ENCODE assay signal across 17 cellular contexts in the genomic region with DNA sequence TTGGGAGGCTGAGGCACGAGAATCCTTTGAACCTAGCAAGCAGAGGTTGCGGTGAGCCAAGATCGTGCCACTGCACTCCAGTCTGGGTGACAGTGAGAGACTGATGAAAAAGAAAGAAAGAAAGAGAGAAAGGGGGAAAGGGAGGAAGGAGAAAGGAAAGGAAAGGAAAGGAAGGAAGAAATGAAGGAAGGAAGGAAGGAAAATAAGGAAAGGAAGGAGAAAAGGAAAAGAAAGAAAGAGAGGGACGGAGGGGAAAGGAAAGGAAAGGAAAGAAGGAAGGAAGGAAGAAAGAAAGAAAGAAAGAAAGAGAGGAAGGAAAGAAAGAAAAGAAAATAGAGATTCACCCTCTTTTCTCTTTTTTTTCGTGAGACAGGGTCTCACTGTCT. TPM values are rescaled to one million over a fixed set of nuclear protein-coding genes. Genes with fewer than 3 reads are reported as not detected.
DNase-seq lines count a peak whose midpoint lies in the region; ATAC-seq and TF ChIP-seq lines count a peak whose summit lies in the region.
"Had no signal": no experiment of that assay in that cellular context is flagged by ENCODE, and none has a peak within 500 bp of the region (broad histone marks: within the 10 kb centered on the region; RNA-seq: fewer than 3 reads in every experiment).

No MANE protein-coding gene starts in this region.

- H3K4me2 ChIP-seq in BLaER1: peak overlapping the region; percentile 67
- H3K4me2 ChIP-seq: neural progenitor cell had no signal

- CTCF ChIA-PET in CD4-positive, alpha-beta T cell (lab: Charles Lee): interaction anchor here (0.9 to 4.6 kb wide), 3 partner anchors 8 to 24 kb away, joined by 4 to 47 read pairs (median 21); a partner anchor contains a TSS
- CTCF ChIA-PET in activated CD8-positive, alpha-beta T cell treated with anti-CD3 and anti-CD28 coated beads for 36 hours (lab: Charles Lee): interaction anchor here (1.3 to 22.7 kb wide), 3 partner anchors 8 to 50 kb away, joined by 3 to 587 read pairs (median 5); a partner anchor contains a TSS

- peaks cover 60% of the 10 kb centered on the region for H3K4me1 Mint-ChIP-seq in CD4-positive, alpha-beta T cell (ENCODE audit: low read depth)
- peaks cover 79% of the 10 kb centered on the region for H3K4me1 Mint-ChIP-seq in activated CD8-positive, alpha-beta T cell treated with anti-CD3 and anti-CD28 coated beads for 36 hours (ENCODE audit: low read depth)
- H3K4me1 Mint-ChIP-seq in memory B cell (peaks cover 47% of the 10 kb centered on the region), nephron progenitor cell (peaks cover 12% of the 10 kb centered on the region)

- POLR2A ChIA-PET in CD4-positive, alpha-beta T cell (lab: Charles Lee): interaction anchor here (0.6 to 1.3 kb wide), 3 partner anchors 16 to 26 kb away, joined by 3 to 6 read pairs (median 5); a partner anchor contains a TSS
- POLR2A ChIA-PET in activated CD8-positive, alpha-beta T cell treated with anti-CD3 and anti-CD28 coated beads for 36 hours (lab: Charles Lee): interaction anchor here (1.3 to 3.9 kb wide), 3 partner anchors 20 to 55 kb away, joined by 3 to 25 read pairs (median 13); a partner anchor contains a TSS

- in situ Hi-C loops in brain microvascular endothelial cell (cut with HindIII; ENCODE audit: low pct_ligation_motif_present, low sequenced_read_pairs): no loop called here

- H3K27ac Mint-ChIP-seq in CD4-positive, alpha-beta T cell: peak overlapping the region; percentile 93
- H3K27ac Mint-ChIP-seq in activated CD8-positive, alpha-beta T cell treated with anti-CD3 and anti-CD28 coated beads for 36 hours: peak overlapping the region; percentile 92
- H3K27ac Mint-ChIP-seq in memory B cell: peak overlapping the region; percentile 96
- no peak overlapping the region for H3K27ac Mint-ChIP-seq in nephron progenitor cell
- H3K27ac Mint-ChIP-seq: neural progenitor cell had no signal

- no peak for TF ChIP-seq CTCF in CD4-positive, alpha-beta T cell (IDR thresholded peaks at IDR 0.05)
- no peak for TF ChIP-seq CTCF in activated CD8-positive, alpha-beta T cell treated with anti-CD3 and anti-CD28 coated beads for 36 hours (IDR thresholded peaks at IDR 0.05)
- TF ChIP-seq CTCF in nephron progenitor cell (IDR thresholded peaks at IDR 0.05) (no peak), brain microvascular endothelial cell (IDR thresholded peaks at IDR 0.05; ENCODE audit: low read depth, low read length, missing control alignments) (no peak)

- intact Hi-C loops in CD4-positive, alpha-beta T cell (cut with DNase I, micrococcal nuclease): no loop called here
- intact Hi-C loops in activated CD8-positive, alpha-beta T cell treated with anti-CD3 and anti-CD28 coated beads for 36 hours (cut with micrococcal nuclease): no loop called here

- H3K4me3 Mint-ChIP-seq in CD4-positive, alpha-beta T cell: peak overlapping the region; percentile 88
- H3K4me3 Mint-ChIP-seq in activated CD8-positive, alpha-beta T cell treated with anti-CD3 and anti-CD28 coated beads for 36 hours: peak overlapping the region; percentile 14
- H3K4me3 Mint-ChIP-seq in memory B cell (no peak overlapping the region), nephron progenitor cell (no peak overlapping the region)
- H3K4me3 Mint-ChIP-seq: neural progenitor cell had no signal

- DNase-seq in CD4-positive, alpha-beta T cell: no peak
- DNase-seq in activated CD8-positive, alpha-beta T cell treated with anti-CD3 and anti-CD28 coated beads for 36 hours: no peak
- no peak for DNase-seq in memory B cell (ENCODE audit: low spot score in 2 of 2)
- DNase-seq in nephron progenitor cell: no peak
- no peak for DNase-seq in brain microvascular endothelial cell
- DNase-seq in stimulated activated CD4-positive, alpha-beta T cell treated with anti-CD3 and anti-CD28 coated beads, Interleukin-2, amount 100 ng/mL, for 24 hours: no peak
- DNase-seq: activated T-cell treated with anti-CD3 and anti-CD28 coated beads, Interleukin-2, amount 50 U/mL, for 1 hour; DND-41; erythroblast; foreskin keratinocyte; hippocampal formation; left ventricle myocardium superior; NCI-H187 treated with DMSO at 0.1 percent for 48 hours; Right ventricle myocardium superior had no signal

- ATAC-seq in CD4-positive, alpha-beta T cell (ENCODE audit: poor library complexity): no peak
- ATAC-seq in activated CD8-positive, alpha-beta T cell treated with anti-CD3 and anti-CD28 coated beads for 36 hours: no peak
- no peak for ATAC-seq in memory B cell (ENCODE audit: low read depth)
- ATAC-seq: foreskin keratinocyte, left ventricle myocardium superior had no signal

- H3K4me1 ChIP-seq in BLaER1: peaks cover 97% of the 10 kb centered on the region
- H3K4me1 ChIP-seq: foreskin keratinocyte had no signal

- H3K9me3 Mint-ChIP-seq in CD4-positive, alpha-beta T cell: no peaks in the 10 kb centered on the region
- peaks cover 3% of the 10 kb centered on the region for H3K9me3 Mint-ChIP-seq in activated CD8-positive, alpha-beta T cell treated with anti-CD3 and anti-CD28 coated beads for 36 hours
- no peaks in the 10 kb centered on the region for H3K9me3 Mint-ChIP-seq in memory B cell
- H3K9me3 Mint-ChIP-seq in nephron progenitor cell: peaks cover 3% of the 10 kb centered on the region
- H3K9me3 Mint-ChIP-seq: activated naive CD4-positive, alpha-beta T cell treated with anti-CD3 and anti-CD28 coated beads, Interleukin-2, amount 50 U/mL, for 24 hours had no signal

- H3K27ac ChIP-seq in BLaER1 (no peak overlapping the region), brain microvascular endothelial cell (no peak overlapping the region)
- H3K27ac ChIP-seq in CD4-positive, alpha-beta T cell (ENCODE audit: low read depth, low read length): peak overlapping the region; percentile 6
- H3K27ac ChIP-seq: foreskin keratinocyte, neural progenitor cell had no signal

- no peaks in the 10 kb centered on the region for H3K36me3 ChIP-seq in BLaER1
- H3K36me3 ChIP-seq in brain microvascular endothelial cell (replicated peaks): no peaks in the 10 kb centered on the region
- H3K36me3 ChIP-seq: neural progenitor cell had no signal

- peaks cover 69% of the 10 kb centered on the region for H3K27me3 Mint-ChIP-seq in CD4-positive, alpha-beta T cell
- H3K27me3 Mint-ChIP-seq in activated CD8-positive, alpha-beta T cell treated with anti-CD3 and anti-CD28 coated beads for 36 hours: peaks cover 30% of the 10 kb centered on the region
- H3K27me3 Mint-ChIP-seq in memory B cell: peaks cover 11% of the 10 kb centered on the region
- peaks cover 92% of the 10 kb centered on the region for H3K27me3 Mint-ChIP-seq in nephron progenitor cell (ENCODE audit: low read depth, poor library complexity)

- H4K20me1 ChIP-seq in BLaER1: peaks cover 92% of the 10 kb centered on the region

- no peaks in the 10 kb centered on the region for H3K27me3 ChIP-seq in BLaER1
- H3K27me3 ChIP-seq in CD4-positive, alpha-beta T cell (ENCODE audit: control insufficient read depth, insufficient read depth, low read length): peaks cover 34% of the 10 kb centered on the region
- H3K27me3 ChIP-seq in brain microvascular endothelial cell (replicated peaks): no peaks in the 10 kb centered on the region

- H3K9me3 ChIP-seq in BLaER1: no peaks in the 10 kb centered on the region
- H3K9me3 ChIP-seq in CD4-positive, alpha-beta T cell (ENCODE audit: control insufficient read depth, low read length): no peaks in the 10 kb centered on the region

- H3K9ac ChIP-seq in BLaER1: no peak overlapping the region
- H3K9ac ChIP-seq: neural progenitor cell had no signal

- H3K4me3 ChIP-seq in BLaER1: no peak overlapping the region
- H3K4me3 ChIP-seq in brain microvascular endothelial cell (ENCODE audit: low read depth, low read length): no peak overlapping the region
- H3K4me3 ChIP-seq: neural progenitor cell had no signal

- peaks cover 5% of the 10 kb centered on the region for H3K36me3 Mint-ChIP-seq in CD4-positive, alpha-beta T cell (ENCODE audit: low read depth)
- peaks cover 16% of the 10 kb centered on the region for H3K36me3 Mint-ChIP-seq in activated CD8-positive, alpha-beta T cell treated with anti-CD3 and anti-CD28 coated beads for 36 hours (ENCODE audit: low read depth)
- H3K36me3 Mint-ChIP-seq in memory B cell (no peaks in the 10 kb centered on the region), nephron progenitor cell (ENCODE audit: low read depth) (no peaks in the 10 kb centered on the region)
- H3K36me3 Mint-ChIP-seq: activated naive CD4-positive, alpha-beta T cell treated with anti-CD3 and anti-CD28 coated beads, Interleukin-2, amount 50 U/mL, for 24 hours; neural progenitor cell had no signal

RNA-seq across cellular contexts. Expression of a gene that starts 8.7 kb away (rescaled TPM):
- 1 to 10 TPM; 1.5 to 2.1 TPM for total RNA-seq in CD4-positive, alpha-beta T cell
- total RNA-seq in activated CD8-positive, alpha-beta T cell treated with anti-CD3 and anti-CD28 coated beads for 36 hours: 10 to 100 TPM; 24.6 to 25.5 TPM

RNA-seq across cellular contexts. Expression of a gene that starts 25.6 kb away (rescaled TPM):
- total RNA-seq in CD4-positive, alpha-beta T cell: 100 to 1,000 TPM; 162 to 164 TPM
- total RNA-seq in activated CD8-positive, alpha-beta T cell treated with anti-CD3 and anti-CD28 coated beads for 36 hours: 100 to 1,000 TPM; 236 to 238 TPM

RNA-seq across cellular contexts. Expression of a gene that starts 48.6 kb away (rescaled TPM):
- total RNA-seq in CD4-positive, alpha-beta T cell: 100 to 1,000 TPM; 229 to 253 TPM
- total RNA-seq in activated CD8-positive, alpha-beta T cell treated with anti-CD3 and anti-CD28 coated beads for 36 hours: 100 to 1,000 TPM; 143 TPM

Comparison
In these comparisons a context has a peak if more than half of its experiments do, and no peak if none do; other contexts are left out.
1. H3K4me3 Mint-ChIP-seq: peak in CD4-positive, alpha-beta T cell (single experiment) and activated CD8-positive, alpha-beta T cell treated with anti-CD3 and anti-CD28 coated beads for 36 hours (single experiment); none in memory B cell (single experiment) and nephron progenitor cell (single experiment).
2. RNA of a gene that starts 8.7 kb away (total RNA-seq): 24.6 to 25.5 TPM in activated CD8-positive, alpha-beta T cell treated with anti-CD3 and anti-CD28 coated beads for 36 hours; 1.5 to 2.1 TPM in CD4-positive, alpha-beta T cell; every median in the first group is over 4 times any median in the second.